Comparison of ENCODE assay signal across 12 cellular contexts in the genomic region with DNA sequence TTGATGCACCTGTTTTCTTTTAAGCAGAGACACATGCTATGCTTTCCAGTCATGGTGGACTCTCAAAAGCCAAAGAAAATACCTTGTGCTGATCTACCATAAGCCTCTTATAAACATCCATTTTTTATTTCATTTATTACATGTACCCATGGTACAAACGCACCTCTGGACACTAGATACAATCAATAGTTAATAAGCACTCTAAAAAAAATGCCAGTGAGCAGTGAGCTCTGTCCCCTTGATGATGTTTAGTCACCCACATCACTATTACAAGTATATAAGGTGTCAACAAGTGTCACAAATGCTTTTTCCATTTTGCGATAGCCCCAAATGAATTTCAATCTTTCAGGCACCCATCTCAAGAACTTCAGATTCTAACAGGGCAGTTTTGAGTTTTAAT. TPM values are rescaled to one million over a fixed set of nuclear protein-coding genes. Genes with fewer than 3 reads are reported as not detected.
DNase-seq lines count a peak whose midpoint lies in the region; ATAC-seq and TF ChIP-seq lines count a peak whose summit lies in the region.
"Had no signal": no experiment of that assay in that cellular context is flagged by ENCODE, and none has a peak within 500 bp of the region (broad histone marks: within the 10 kb centered on the region; RNA-seq: fewer than 3 reads in every experiment).

No MANE protein-coding gene starts in this region.

- H2BK12ac ChIP-seq in neuronal stem cell (ENCODE audit: low read length) = no peak overlapping the region

- 50 to 58% (median 54%) methylated on average over 2 of the region's 2 CpGs for WGBS in heart left ventricle, 4 donors
- no CpG with 5 or more reads among the region's 2 CpGs for WGBS in neuronal stem cell (ENCODE audit: extremely low coverage in 2 of 2, insufficient read length in 2 of 2, insufficient replicate concordance in 1 of 2), 2 donors

- H3K4me3 ChIP-seq in heart left ventricle (peak overlapping the region in 7 of 12 donors; percentile 74 to 92 (median 84)), fibroblast of mammary gland (ENCODE audit: control insufficient read depth, low read depth, low read length) (no peak overlapping the region), gastrocnemius medialis (no peak overlapping the region), neuronal stem cell (ENCODE audit: low read length in 2 of 2) (no peak overlapping the region)

- no peak for ATAC-seq in heart left ventricle
- ATAC-seq in gastrocnemius medialis = no peak
- ATAC-seq: CD8-positive, alpha-beta T cell had no signal

- H3K18ac ChIP-seq in neuronal stem cell (ENCODE audit: low read length) = no peak overlapping the region

- H2AFZ ChIP-seq in neuronal stem cell (ENCODE audit: low read length) = no peak overlapping the region

- in situ Hi-C loops in gastrocnemius medialis (cut with MboI; ENCODE audit: low sequenced_read_pairs in 4 of 4) = loop anchor here (25.0 kb wide), 2 partner anchors 154 to 254 kb away; no protein-coding TSS in a partner anchor

- peaks cover 0 to 40% (median 2%) of the 10 kb centered on the region in 12 donors for H3K4me1 ChIP-seq in heart left ventricle
- H3K4me1 ChIP-seq in gastrocnemius medialis = peaks cover 6% of the 10 kb centered on the region in 2 donors
- H3K4me1 ChIP-seq in neuronal stem cell (ENCODE audit: control insufficient read depth in 2 of 2, insufficient read depth in 1 of 2, low read depth in 1 of 2, low read length in 2 of 2) = peaks cover 0 to 3% of the 10 kb centered on the region in 2 donors
- H3K4me1 ChIP-seq: BE2C had no signal

- TF ChIP-seq CTCF in heart left ventricle (IDR thresholded peaks at IDR 0.05) = no peak
- TF ChIP-seq CTCF in fibroblast of mammary gland (conservative IDR thresholded peaks at IDR 0.05; ENCODE audit: control insufficient read depth, insufficient read depth, low read depth, low read length) = no peak
- no peak for TF ChIP-seq CTCF in gastrocnemius medialis (IDR thresholded peaks at IDR 0.05 in 4 of 5, conservative IDR thresholded peaks at IDR 0.05 in 1 of 5)

- H3K14ac ChIP-seq in neuronal stem cell (ENCODE audit: low read length) = no peak overlapping the region

- H3K79me1 ChIP-seq in neuronal stem cell (ENCODE audit: low read depth, low read length) = no peaks in the 10 kb centered on the region

- no peak overlapping the region for H4K8ac ChIP-seq in neuronal stem cell (ENCODE audit: low read depth, low read length)

- no peak overlapping the region for H4K91ac ChIP-seq in neuronal stem cell (ENCODE audit: low read depth, low read length, poor library complexity)

- H3K27me3 ChIP-seq in heart left ventricle (peaks cover 0 to 12% (median 0%) of the 10 kb centered on the region in 9 donors), gastrocnemius medialis (no peaks in the 10 kb centered on the region), neuronal stem cell (ENCODE audit: control insufficient read depth in 3 of 3, insufficient read depth in 3 of 3, low read depth in 1 of 3, low read length in 3 of 3) (peaks cover 18 to 50% (median 30%) of the 10 kb centered on the region in 3 experiments)

- no peak overlapping the region for H2BK120ac ChIP-seq in neuronal stem cell (ENCODE audit: low read depth, low read length)

- TF ChIP-seq POLR2A in heart left ventricle (IDR thresholded peaks at IDR 0.05) = no peak
- TF ChIP-seq POLR2A in gastrocnemius medialis (IDR thresholded peaks at IDR 0.05) = no peak

- peaks cover 0 to 40% (median 26%) of the 10 kb centered on the region in 9 donors for H3K36me3 ChIP-seq in heart left ventricle
- H3K36me3 ChIP-seq in gastrocnemius medialis = peaks cover 0 to 25% of the 10 kb centered on the region in 2 donors
- no peaks in the 10 kb centered on the region for H3K36me3 ChIP-seq in neuronal stem cell (replicated peaks in 1 of 2; ENCODE audit: control insufficient read depth in 2 of 2, insufficient read depth in 2 of 2, low read length in 2 of 2)
- H3K36me3 ChIP-seq: BE2C had no signal

- H3K9me3 ChIP-seq in heart left ventricle = no peaks in the 10 kb centered on the region
- no peaks in the 10 kb centered on the region for H3K9me3 ChIP-seq in gastrocnemius medialis
- no peaks in the 10 kb centered on the region for H3K9me3 ChIP-seq in neuronal stem cell (replicated peaks in 1 of 2; ENCODE audit: control insufficient read depth in 2 of 2, insufficient read depth in 1 of 2, low read depth in 1 of 2, low read length in 2 of 2)
- H3K9me3 ChIP-seq: BE2C had no signal

- H3K27ac ChIP-seq in heart left ventricle = peak overlapping the region in 4 of 12 donors; percentile 28 to 97 (median 94)
- H3K27ac ChIP-seq in gastrocnemius medialis = peak overlapping the region; percentile 2 to 90 (median 86)
- no peak overlapping the region for H3K27ac ChIP-seq in neuronal stem cell (replicated peaks; ENCODE audit: low read length)
- H3K27ac ChIP-seq: HL-60 had no signal

- no peak overlapping the region for H2BK5ac ChIP-seq in neuronal stem cell (ENCODE audit: low read length)

- no peak overlapping the region for H3K4ac ChIP-seq in neuronal stem cell (ENCODE audit: low read length)

- H3K9ac ChIP-seq in neuronal stem cell (ENCODE audit: low read depth, low read length, poor library complexity) = no peak overlapping the region

- H3K4me2 ChIP-seq in neuronal stem cell (ENCODE audit: insufficient read depth, low read length, poor library complexity, severe bottlenecking) = no peak overlapping the region

- H2BK15ac ChIP-seq in neuronal stem cell (ENCODE audit: low read length) = no peak overlapping the region

- DNase-seq in heart left ventricle = no peak
- DNase-seq in cardiac septum (ENCODE audit: low spot score) = no peak
- DNase-seq in fibroblast of mammary gland (ENCODE audit: low read depth) = peak; percentile 30
- DNase-seq in gastrocnemius medialis = no peak
- DNase-seq in NCI-H748 treated with DMSO at 0.1 percent for 48 hours (lab: John Stamatoyannopoulos, UW) = no peak
- DNase-seq in MV-4-11 (lab: John Stamatoyannopoulos, UW) = no peak
- no peak for DNase-seq in HK-2 (ENCODE audit: unreplicated experiment)
- no peak for DNase-seq in neuronal stem cell (ENCODE audit: low spot score)
- DNase-seq: CD8-positive, alpha-beta T cell; NCI-H2227 treated with DMSO at 0.1 percent for 48 hours had no signal

- H3K23ac ChIP-seq in neuronal stem cell (ENCODE audit: low read depth, low read length, poor library complexity) = no peak overlapping the region

- H2AK5ac ChIP-seq in neuronal stem cell (ENCODE audit: low read depth, low read length) = no peak overlapping the region

- intact Hi-C loops in heart left ventricle (cut with DNase I) = loop anchor here (1.0 to 10.0 kb wide), 13 partner anchors 251 to 1279 kb away; no protein-coding TSS in a partner anchor
- intact Hi-C loops in cardiac septum (cut with DNase I) = loop anchor here (5.0 to 10.0 kb wide), 3 partner anchors 951 to 1279 kb away; no protein-coding TSS in a partner anchor
- intact Hi-C loops in gastrocnemius medialis (cut with DNase I; ENCODE audit: low total_unique reads) = loop anchor here (5.0 kb wide), 2 partner anchors 674 to 1279 kb away; no protein-coding TSS in a partner anchor

RNA-seq across cellular contexts. Expression of gene KLF4, which starts 5.9 kb away (rescaled TPM):
- total RNA-seq in heart left ventricle = 10 to 100 TPM; 17.1 to 63.3 (median 21.3) TPM
- 10 to 100 TPM in 1 of 2 donors, 1 to 10 TPM in 1; 9.9 to 22.2 TPM for polyA plus RNA-seq in heart left ventricle
- total RNA-seq in cardiac septum = 19.8 TPM
- 10 to 100 TPM; 15.7 to 62.6 (median 32.4) TPM for total RNA-seq in gastrocnemius medialis
- 1.1 TPM for polyA plus RNA-seq in neuronal stem cell (2013, experiment 1 of 2)
- 1.2 TPM for polyA plus RNA-seq in neuronal stem cell (2013, experiment 2 of 2)

Comparison
In these comparisons a context has a peak if more than half of its experiments do, and no peak if none do; other contexts are left out.
1. H3K4me3 ChIP-seq: peak in heart left ventricle (7 of 12); none in fibroblast of mammary gland (single experiment), gastrocnemius medialis (0 of 4) and neuronal stem cell (0 of 2).